1 cellular context compared by ENCODE assay signal in the genomic region with DNA sequence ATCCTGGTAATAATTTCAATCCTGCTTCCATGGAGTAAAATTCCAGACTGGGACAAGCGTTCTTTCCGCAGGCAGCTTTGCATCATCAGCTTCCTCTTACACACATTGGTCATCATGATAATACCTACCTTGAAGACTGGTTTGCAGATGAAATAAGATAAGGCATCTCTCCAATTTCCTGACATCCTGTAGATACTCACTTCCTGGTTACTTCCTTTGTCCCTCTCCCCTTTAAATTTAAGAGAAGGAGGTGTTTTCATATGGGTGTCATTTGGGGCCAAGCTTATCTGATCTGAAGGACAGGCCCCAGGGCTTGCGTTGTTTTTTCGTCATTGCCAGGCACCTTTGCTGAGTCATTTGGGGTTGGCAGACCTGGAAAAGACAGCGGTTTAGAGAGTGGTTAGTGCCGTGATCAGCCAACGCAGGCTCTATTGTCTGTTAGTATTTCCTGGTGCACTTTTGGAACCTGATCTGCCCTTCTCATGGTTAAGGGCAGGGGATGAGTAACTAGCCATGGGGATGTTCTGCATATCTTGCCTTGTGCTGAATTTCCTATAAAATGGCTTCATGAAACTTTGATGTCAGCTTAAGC.
TF ChIP-seq lines count a peak whose summit lies in the region.

No MANE protein-coding gene starts in this region.

TF ChIP-seq in K562, 482 proteins besides CTCF, POLR2A, EP300 and RAD21 (continued from another document):
- TF ChIP-seq, protein P1, sequence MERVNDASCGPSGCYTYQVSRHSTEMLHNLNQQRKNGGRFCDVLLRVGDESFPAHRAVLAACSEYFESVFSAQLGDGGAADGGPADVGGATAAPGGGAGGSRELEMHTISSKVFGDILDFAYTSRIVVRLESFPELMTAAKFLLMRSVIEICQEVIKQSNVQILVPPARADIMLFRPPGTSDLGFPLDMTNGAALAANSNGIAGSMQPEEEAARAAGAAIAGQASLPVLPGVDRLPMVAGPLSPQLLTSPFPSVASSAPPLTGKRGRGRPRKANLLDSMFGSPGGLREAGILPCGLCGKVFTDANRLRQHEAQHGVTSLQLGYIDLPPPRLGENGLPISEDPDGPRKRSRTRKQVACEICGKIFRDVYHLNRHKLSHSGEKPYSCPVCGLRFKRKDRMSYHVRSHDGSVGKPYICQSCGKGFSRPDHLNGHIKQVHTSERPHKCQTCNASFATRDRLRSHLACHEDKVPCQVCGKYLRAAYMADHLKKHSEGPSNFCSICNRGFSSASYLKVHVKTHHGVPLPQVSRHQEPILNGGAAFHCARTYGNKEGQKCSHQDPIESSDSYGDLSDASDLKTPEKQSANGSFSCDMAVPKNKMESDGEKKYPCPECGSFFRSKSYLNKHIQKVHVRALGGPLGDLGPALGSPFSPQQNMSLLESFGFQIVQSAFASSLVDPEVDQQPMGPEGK (CRISPR knock-in tag; IDR thresholded peaks at IDR 0.05; ENCODE audit: borderline replicate concordance), result no peak
- no peak for TF ChIP-seq PTRF (tag; IDR thresholded peaks at IDR 0.05)
- peak; percentile 19; the same call in 1 of the 2 replicates for TF ChIP-seq MAFK (IDR thresholded peaks at IDR 0.05; ENCODE audit: low read length)
- no peak for TF ChIP-seq MIER1 (IDR thresholded peaks at IDR 0.05; ENCODE audit: low read depth)
- TF ChIP-seq NR2C2 (CRISPR knock-in tag; IDR thresholded peaks at IDR 0.05), result no peak
- TF ChIP-seq NR2C2 (tag; IDR thresholded peaks at IDR 0.05), result peak; percentile 63; the same call in 1 of the 2 replicates
- TF ChIP-seq CREBBP (IDR thresholded peaks at IDR 0.05; ENCODE audit: low read depth, low read length), result no peak
- peak; percentile 39; the same call in 1 of the 2 replicates for TF ChIP-seq ATF7 (IDR thresholded peaks at IDR 0.05)
- 0 out of 2 replicates have a peak, but pooled peaks have one; percentile 17 for TF ChIP-seq ZNF316 (IDR thresholded peaks at IDR 0.05)
- TF ChIP-seq IFI16 (CRISPR knock-in tag; IDR thresholded peaks at IDR 0.05), result no peak
- TF ChIP-seq, protein P2, sequence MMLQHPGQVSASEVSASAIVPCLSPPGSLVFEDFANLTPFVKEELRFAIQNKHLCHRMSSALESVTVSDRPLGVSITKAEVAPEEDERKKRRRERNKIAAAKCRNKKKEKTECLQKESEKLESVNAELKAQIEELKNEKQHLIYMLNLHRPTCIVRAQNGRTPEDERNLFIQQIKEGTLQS (IDR thresholded peaks at IDR 0.05), result peak; percentile 29; the same call in 1 of the 2 replicates
- TF ChIP-seq, protein P2 (CRISPR knock-in tag; conservative IDR thresholded peaks at IDR 0.05), result no peak
- TF ChIP-seq FOSL1 (tag; conservative IDR thresholded peaks at IDR 0.05), result peak; percentile 46; the same call in 1 of the 2 replicates
- 0 out of 2 replicates have a peak, but pooled peaks have one; percentile 29 for TF ChIP-seq TAF7 (tag; IDR thresholded peaks at IDR 0.05)
- peak; percentile 45 for TF ChIP-seq GABPA (tag; conservative IDR thresholded peaks at IDR 0.05; ENCODE audit: low read depth)
- TF ChIP-seq MAFF (IDR thresholded peaks at IDR 0.05; ENCODE audit: low read length), result peak; percentile 23; the same call in 1 of the 2 replicates
- peak; percentile 81 for TF ChIP-seq ELF1 (tag; IDR thresholded peaks at IDR 0.05)
- TF ChIP-seq, protein P3, sequence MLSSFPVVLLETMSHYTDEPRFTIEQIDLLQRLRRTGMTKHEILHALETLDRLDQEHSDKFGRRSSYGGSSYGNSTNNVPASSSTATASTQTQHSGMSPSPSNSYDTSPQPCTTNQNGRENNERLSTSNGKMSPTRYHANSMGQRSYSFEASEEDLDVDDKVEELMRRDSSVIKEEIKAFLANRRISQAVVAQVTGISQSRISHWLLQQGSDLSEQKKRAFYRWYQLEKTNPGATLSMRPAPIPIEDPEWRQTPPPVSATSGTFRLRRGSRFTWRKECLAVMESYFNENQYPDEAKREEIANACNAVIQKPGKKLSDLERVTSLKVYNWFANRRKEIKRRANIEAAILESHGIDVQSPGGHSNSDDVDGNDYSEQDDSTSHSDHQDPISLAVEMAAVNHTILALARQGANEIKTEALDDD (IDR thresholded peaks at IDR 0.05), result peak; percentile 46
- TF ChIP-seq NRF1 (conservative IDR thresholded peaks at IDR 0.05 in 1 of 2, IDR thresholded peaks at IDR 0.05 in 1 of 2), result peak; percentile 26 to 32; a peak in 1 of 4 replicates
- TF ChIP-seq MAFG (tag; conservative IDR thresholded peaks at IDR 0.05), result peak; percentile 83
- peak; percentile 82 for TF ChIP-seq NFE2 (IDR thresholded peaks at IDR 0.05; ENCODE audit: low read depth)
- peak; percentile 76; the same call in 1 of the 2 replicates for TF ChIP-seq BACH1 (tag; IDR thresholded peaks at IDR 0.05)
- TF ChIP-seq NR3C1 (CRISPR knock-in tag; IDR thresholded peaks at IDR 0.05), result no peak
- no peak for TF ChIP-seq CEBPG (CRISPR knock-in tag; IDR thresholded peaks at IDR 0.05)
- peak in 1 of 2 experiments; percentile 56; a peak in 2 of 4 replicates for TF ChIP-seq CEBPG (tag; conservative IDR thresholded peaks at IDR 0.05 in 1 of 2, IDR thresholded peaks at IDR 0.05 in 1 of 2)
- TF ChIP-seq ETV1 (tag; conservative IDR thresholded peaks at IDR 0.05; ENCODE audit: low read depth), result peak; percentile 84
- TF ChIP-seq ATF1 (CRISPR knock-in tag; IDR thresholded peaks at IDR 0.05), result no peak
- peak; percentile 43; the same call in 1 of the 2 replicates for TF ChIP-seq ATF1 (tag; IDR thresholded peaks at IDR 0.05)
- 0 out of 2 replicates have a peak, but pooled peaks have one; percentile 8 for TF ChIP-seq NFE2L1 (tag; IDR thresholded peaks at IDR 0.05; ENCODE audit: borderline replicate concordance, low read depth)
